In the genomic region with DNA sequence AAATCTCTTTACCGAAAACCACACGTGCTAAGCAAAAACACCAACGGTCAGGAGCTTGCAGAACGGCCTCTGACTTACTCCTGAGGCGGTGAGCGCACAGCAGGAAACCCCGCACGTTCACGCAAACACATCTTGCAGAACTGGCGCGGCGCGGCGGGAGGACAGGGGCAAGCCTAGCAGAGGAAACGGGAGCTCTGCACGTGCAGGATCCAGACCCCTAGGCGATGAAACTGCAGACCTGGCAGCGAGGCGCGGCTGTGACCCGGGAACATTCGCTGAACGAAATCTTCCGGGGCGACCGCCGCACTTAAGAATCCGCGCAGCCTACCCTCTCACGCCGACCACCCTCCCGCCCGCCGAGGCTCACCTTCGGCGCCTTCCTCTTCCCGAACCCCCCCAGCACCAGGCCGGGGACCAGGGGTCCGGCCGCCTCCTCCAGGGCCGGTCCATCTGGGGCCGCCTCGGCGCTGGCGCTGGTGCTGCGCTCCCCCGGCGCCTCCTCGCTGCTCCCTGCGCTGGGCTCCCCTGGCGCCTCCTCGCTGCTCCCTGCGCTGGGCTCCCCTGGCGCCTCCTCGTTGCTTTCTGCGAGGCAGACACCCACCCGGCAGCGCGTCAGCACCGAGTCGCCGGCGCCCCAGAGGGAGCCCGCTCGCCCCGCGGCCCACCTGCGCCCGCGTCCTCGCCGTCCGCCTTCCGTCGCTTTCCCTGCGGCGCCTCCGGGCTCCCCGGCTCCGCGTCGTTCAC, we compare ENCODE assay signal across 8 cellular contexts. TPM values are rescaled to one million over a fixed set of nuclear protein-coding genes. Genes with fewer than 3 reads are reported as not detected.
DNase-seq lines count a peak whose midpoint lies in the region; ATAC-seq and TF ChIP-seq lines count a peak whose summit lies in the region.

No MANE protein-coding gene starts in this region.

- ATAC-seq in activated CD8-positive, alpha-beta memory T cell treated with anti-CD3 and anti-CD28 coated beads, Interleukin-2, amount 10 ng/mL, durations not matched to agents 7 days and 5 days = peak; percentile 45
- peak; percentile 28 for ATAC-seq in HG02870 (IDR thresholded peaks at IDR 0.05; ENCODE audit: unreplicated experiment)

- H3K4me1 Mint-ChIP-seq in activated CD8-positive, alpha-beta memory T cell treated with anti-CD3 and anti-CD28 coated beads, Interleukin-2, amount 10 ng/mL, durations not matched to agents 7 days and 5 days = peaks cover 29% of the 10 kb centered on the region
- H3K4me1 Mint-ChIP-seq in T-helper 1 cell treated with Interleukin-12 subunit alpha and Interleukin-12 subunit beta and Interleukin-4 antibody, amounts not matched to agents 30 μg/mL and 1 μg/mL, for 36 hours (ENCODE audit: low read depth) = peaks cover 22% of the 10 kb centered on the region
- H3K4me1 Mint-ChIP-seq in endodermal cell = peaks cover 9% of the 10 kb centered on the region

- H3K4me3 ChIP-seq in endodermal cell (ENCODE audit: low read length) (peak overlapping the region; percentile 83), neural cell (ENCODE audit: low read length) (peak overlapping the region; percentile 82)

- H3K36me3 Mint-ChIP-seq in activated CD8-positive, alpha-beta memory T cell treated with anti-CD3 and anti-CD28 coated beads, Interleukin-2, amount 10 ng/mL, durations not matched to agents 7 days and 5 days = peaks cover 6% of the 10 kb centered on the region
- peaks cover 15% of the 10 kb centered on the region for H3K36me3 Mint-ChIP-seq in T-helper 1 cell treated with Interleukin-12 subunit alpha and Interleukin-12 subunit beta and Interleukin-4 antibody, amounts not matched to agents 30 μg/mL and 1 μg/mL, for 36 hours (ENCODE audit: low read depth)
- H3K36me3 Mint-ChIP-seq in endodermal cell (ENCODE audit: low read depth) = peaks cover 44% of the 10 kb centered on the region

- H3K27me3 Mint-ChIP-seq in activated CD8-positive, alpha-beta memory T cell treated with anti-CD3 and anti-CD28 coated beads, Interleukin-2, amount 10 ng/mL, durations not matched to agents 7 days and 5 days = no peaks in the 10 kb centered on the region
- H3K27me3 Mint-ChIP-seq in T-helper 1 cell treated with Interleukin-12 subunit alpha and Interleukin-12 subunit beta and Interleukin-4 antibody, amounts not matched to agents 30 μg/mL and 1 μg/mL, for 36 hours (ENCODE audit: low read depth) = no peaks in the 10 kb centered on the region
- peaks cover 2% of the 10 kb centered on the region for H3K27me3 Mint-ChIP-seq in endodermal cell (ENCODE audit: insufficient read depth)

- TF ChIP-seq RAD21 in neural cell (conservative IDR thresholded peaks at IDR 0.05) = no peak

- CTCF ChIA-PET in activated CD8-positive, alpha-beta memory T cell treated with anti-CD3 and anti-CD28 coated beads, Interleukin-2, amount 10 ng/mL, durations not matched to agents 7 days and 5 days (lab: Charles Lee) = interaction anchor here (0.9 to 1.2 kb wide), 2 partner anchors 10 to 159 kb away, joined by 3 read pairs; no protein-coding TSS in a partner anchor

- no peak for DNase-seq in activated CD8-positive, alpha-beta memory T cell treated with anti-CD3 and anti-CD28 coated beads, Interleukin-2, amount 10 ng/mL, durations not matched to agents 7 days and 5 days
- no peak for DNase-seq in activated CD8-positive, alpha-beta memory T cell treated with anti-CD3 and anti-CD28 coated beads for 24 hours
- DNase-seq in endodermal cell = peak; percentile 63
- no peak for DNase-seq in NCI-H128 (lab: John Stamatoyannopoulos, UW; ENCODE audit: unreplicated experiment)
- DNase-seq in NCI-H524 treated with DMSO at 0.1 percent for 48 hours (lab: John Stamatoyannopoulos, UW) = no peak

- H3K9me3 ChIP-seq in endodermal cell (ENCODE audit: control insufficient read depth, low read length) (no peaks in the 10 kb centered on the region), neural cell (ENCODE audit: low read length) (no peaks in the 10 kb centered on the region)

- peaks cover 2% of the 10 kb centered on the region for H3K4me1 ChIP-seq in endodermal cell (ENCODE audit: control insufficient read depth, insufficient read depth, low read length)

- H3F3A ChIP-seq in neural cell (ENCODE audit: insufficient read depth, low read length, poor library complexity, severe bottlenecking) = no peaks in the 10 kb centered on the region

- no peak for TF ChIP-seq EP300 in neural cell (conservative IDR thresholded peaks at IDR 0.05; ENCODE audit: poor library complexity, severe bottlenecking)

- WGBS in endodermal cell (ENCODE audit: insufficient coverage in 1 of 2, insufficient read length in 1 of 2), 2 experiments = 4 to 7% methylated on average over 28 to 82 of the region's 82 CpGs

- H3K27me3 ChIP-seq in endodermal cell (ENCODE audit: control insufficient read depth, insufficient read depth, low read length, poor library complexity, severe bottlenecking) (no peaks in the 10 kb centered on the region), neural cell (ENCODE audit: insufficient read depth, low read depth, low read length) (no peaks in the 10 kb centered on the region)

- H3K4me3 Mint-ChIP-seq in activated CD8-positive, alpha-beta memory T cell treated with anti-CD3 and anti-CD28 coated beads, Interleukin-2, amount 10 ng/mL, durations not matched to agents 7 days and 5 days = peak overlapping the region; percentile 76
- peak overlapping the region; percentile 80 for H3K4me3 Mint-ChIP-seq in T-helper 1 cell treated with Interleukin-12 subunit alpha and Interleukin-12 subunit beta and Interleukin-4 antibody, amounts not matched to agents 30 μg/mL and 1 μg/mL, for 36 hours
- peak overlapping the region; percentile 78 for H3K4me3 Mint-ChIP-seq in endodermal cell

- no peaks in the 10 kb centered on the region for H3K9me3 Mint-ChIP-seq in activated CD8-positive, alpha-beta memory T cell treated with anti-CD3 and anti-CD28 coated beads, Interleukin-2, amount 10 ng/mL, durations not matched to agents 7 days and 5 days (ENCODE audit: low read depth)
- no peaks in the 10 kb centered on the region for H3K9me3 Mint-ChIP-seq in T-helper 1 cell treated with Interleukin-12 subunit alpha and Interleukin-12 subunit beta and Interleukin-4 antibody, amounts not matched to agents 30 μg/mL and 1 μg/mL, for 36 hours
- peaks cover 2% of the 10 kb centered on the region for H3K9me3 Mint-ChIP-seq in endodermal cell

- H3K36me3 ChIP-seq in endodermal cell (ENCODE audit: control insufficient read depth, insufficient read depth, low read length) (peaks cover 41% of the 10 kb centered on the region), neural cell (ENCODE audit: insufficient read depth, low read length) (no peaks in the 10 kb centered on the region)

- H3K9ac ChIP-seq in endodermal cell (ENCODE audit: extremely low read depth, low read length, poor library complexity, severe bottlenecking) (peak overlapping the region; percentile 20), neural cell (ENCODE audit: low read length) (peak overlapping the region; percentile 84)

- TF ChIP-seq CTCF in endodermal cell (conservative IDR thresholded peaks at IDR 0.05) = no peak
- TF ChIP-seq CTCF in neural cell (IDR thresholded peaks at IDR 0.05; ENCODE audit: poor library complexity, severe bottlenecking) = no peak

- H3K27ac ChIP-seq in endodermal cell (ENCODE audit: low read depth, low read length) (no peak overlapping the region), neural cell (ENCODE audit: low read length) (no peak overlapping the region)

- H2AFZ ChIP-seq in neural cell (ENCODE audit: low read depth, low read length) = no peak overlapping the region

- peaks cover 19% of the 10 kb centered on the region for H3K79me2 ChIP-seq in neural cell (replicated peaks; ENCODE audit: insufficient read depth, low read length)

- H3K27ac Mint-ChIP-seq in activated CD8-positive, alpha-beta memory T cell treated with anti-CD3 and anti-CD28 coated beads, Interleukin-2, amount 10 ng/mL, durations not matched to agents 7 days and 5 days = peak overlapping the region; percentile 86
- peak overlapping the region; percentile 65 for H3K27ac Mint-ChIP-seq in T-helper 1 cell treated with Interleukin-12 subunit alpha and Interleukin-12 subunit beta and Interleukin-4 antibody, amounts not matched to agents 30 μg/mL and 1 μg/mL, for 36 hours
- H3K27ac Mint-ChIP-seq in endodermal cell = peak overlapping the region; percentile 78

- H4K20me1 ChIP-seq in neural cell (ENCODE audit: insufficient read depth) = no peaks in the 10 kb centered on the region

- H3K9me2 ChIP-seq in neural cell (ENCODE audit: insufficient read depth, low read length) = no peaks in the 10 kb centered on the region

- peak overlapping the region; percentile 91 for H3K4me2 ChIP-seq in neural cell (ENCODE audit: low read length)

TF ChIP-seq in neural cell, 6 proteins besides CTCF, POLR2A, EP300 and RAD21 (continues in another document):
- no peak for TF ChIP-seq POLR2AphosphoS5 (IDR thresholded peaks at IDR 0.05)

RNA-seq across cellular contexts. Expression of a gene that starts 0.6 kb away (rescaled TPM):
- 10 to 100 TPM; 24.4 to 30.5 TPM for total RNA-seq in activated CD8-positive, alpha-beta memory T cell treated with anti-CD3 and anti-CD28 coated beads, Interleukin-2, amount 10 ng/mL, durations not matched to agents 7 days and 5 days
- total RNA-seq in endodermal cell = 10 to 100 TPM; 31.5 to 33.8 TPM
- polyA plus RNA-seq in endodermal cell (2013, experiment 1 of 2) = 16.9 TPM
- 13.9 TPM for polyA plus RNA-seq in endodermal cell (2013, experiment 2 of 2)
- 17.6 and 22.8 TPM in 2 replicates for polyA plus RNA-seq in neural cell
- 13.0 and 14.1 TPM in 2 replicates for polyA minus RNA-seq in neural cell

RNA-seq across cellular contexts. Expression of a gene that starts 0.8 kb away (rescaled TPM):
- 10 to 100 TPM; 38.0 to 42.9 TPM for total RNA-seq in activated CD8-positive, alpha-beta memory T cell treated with anti-CD3 and anti-CD28 coated beads, Interleukin-2, amount 10 ng/mL, durations not matched to agents 7 days and 5 days
- total RNA-seq in endodermal cell = 10 to 100 TPM; 22.7 to 32.7 TPM
- 25.4 TPM for polyA plus RNA-seq in endodermal cell (2013, experiment 1 of 2)
- polyA plus RNA-seq in endodermal cell (2013, experiment 2 of 2) = 23.8 TPM
- polyA plus RNA-seq in neural cell = 21.6 and 26.9 TPM in 2 replicates
- 10.8 and 16.8 TPM in 2 replicates for polyA minus RNA-seq in neural cell
